8 cellular contexts compared by ENCODE assay signal in the genomic region with DNA sequence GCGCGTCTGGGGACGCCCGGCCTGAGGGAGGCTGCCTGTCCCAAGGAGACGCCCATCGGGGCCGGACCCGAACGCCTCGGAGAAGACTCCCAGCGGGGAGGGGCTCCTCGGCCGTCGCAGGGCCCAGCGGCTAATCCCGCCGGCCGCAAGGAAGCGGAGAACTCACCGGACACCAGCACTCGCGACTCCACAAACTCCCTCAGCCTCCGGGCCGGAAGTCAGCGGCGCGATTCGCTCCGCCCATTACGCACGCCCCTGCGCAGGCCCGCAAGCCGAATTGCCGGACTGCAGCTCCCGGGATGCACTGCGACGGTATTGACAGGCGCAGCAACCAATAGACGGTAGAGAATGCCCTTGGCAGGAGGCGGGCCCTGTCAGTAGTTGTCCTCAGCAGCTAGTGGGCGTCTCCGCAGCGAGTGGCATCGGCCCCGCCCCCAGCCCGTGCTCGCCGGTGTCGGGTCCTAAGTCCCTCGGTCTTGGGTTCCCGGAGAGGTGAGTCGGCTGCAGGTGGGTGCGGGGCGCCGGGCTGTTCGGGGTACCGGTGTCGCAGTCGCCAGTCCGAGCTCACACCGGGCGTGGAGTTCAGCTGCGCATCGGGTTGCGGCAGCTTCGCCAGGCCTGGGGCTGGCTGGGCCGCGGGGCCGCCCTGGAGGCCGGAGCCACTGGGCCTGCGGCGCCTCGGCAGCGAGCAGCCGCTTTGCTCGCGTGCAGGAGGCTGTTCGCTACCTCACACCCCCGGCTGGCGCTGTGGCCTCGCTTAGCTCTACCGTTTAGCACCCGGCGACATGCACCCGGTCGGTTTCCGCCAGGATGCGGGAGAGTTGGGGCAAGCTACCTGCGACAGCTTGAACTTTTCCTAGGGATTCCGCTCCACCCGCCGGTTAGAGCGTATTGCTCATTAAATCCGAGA. TPM values are rescaled to one million over a fixed set of nuclear protein-coding genes. Genes with fewer than 3 reads are reported as not detected.
DNase-seq lines count a peak whose midpoint lies in the region; ATAC-seq, FAIRE-seq and TF ChIP-seq lines count a peak whose summit lies in the region.

TSS of gene ZNF174 (plus strand) at position 437 of the 910 bp plus-strand sequence. CDS start 790 bp downstream, outside the sequence.
TSS of gene ZSCAN32 (minus strand) at position 226 of the 910 bp plus-strand sequence. CDS start 3,447 bp downstream, outside the sequence.

- WGBS in psoas muscle, 3 donors = 0% methylated on average over 75 to 95 of the region's 95 CpGs

- H3K4me3 Mint-ChIP-seq in T-helper 1 cell treated with Interleukin-12 subunit alpha and Interleukin-12 subunit beta and Interleukin-4 antibody, amounts not matched to agents 30 μg/mL and 1 μg/mL, for 36 hours = peak within 1 kb of the TSS; percentile 90

- ATAC-seq in HG02884 (IDR thresholded peaks at IDR 0.05; ENCODE audit: unreplicated experiment) (peak; percentile 97), left ventricle myocardium superior (peak; percentile 100), psoas muscle (peak; percentile 99 to 100 (median 100))

- peaks cover 12% of the 10 kb centered on the region for H3K4me1 ChIP-seq in psoas muscle

- peaks cover 71% of the 10 kb centered on the region for H3K36me3 Mint-ChIP-seq in T-helper 1 cell treated with Interleukin-12 subunit alpha and Interleukin-12 subunit beta and Interleukin-4 antibody, amounts not matched to agents 30 μg/mL and 1 μg/mL, for 36 hours (ENCODE audit: low read depth)

- H3K36me3 ChIP-seq in psoas muscle (ENCODE audit: insufficient read depth in 1 of 2, low read depth in 1 of 2) = peaks cover 17 to 54% of the 10 kb centered on the region in 2 donors

- H3K4me3 ChIP-seq in psoas muscle = peak within 1 kb of the TSS; percentile 98

- peak; percentile 15 for TF ChIP-seq CTCF in GM13977 (IDR thresholded peaks at IDR 0.05; ENCODE audit: extremely low read depth, insufficient read depth, missing control alignments)
- TF ChIP-seq CTCF in psoas muscle (IDR thresholded peaks at IDR 0.05) = no peak

- H3K27ac Mint-ChIP-seq in T-helper 1 cell treated with Interleukin-12 subunit alpha and Interleukin-12 subunit beta and Interleukin-4 antibody, amounts not matched to agents 30 μg/mL and 1 μg/mL, for 36 hours = peak within 1 kb of the TSS; percentile 84

- intact Hi-C loops in left ventricle myocardium superior (cut with micrococcal nuclease) (no loop called here), psoas muscle (cut with DNase I) (loop anchor here (1.0 to 5.0 kb wide), 4 partner anchors 56 to 100 kb away; partner anchors contain the start of genes CLUAP1 (in 1 of the 2), TIGD7 (in 1 of the 2) and ZNF75A (in 1 of the 2))

- DNase-seq in GM13977 (ENCODE audit: low spot score) (peak; percentile 100), NCI-H1694 (lab: John Stamatoyannopoulos, UW) (peak; percentile 95), amygdala (lab: John Stamatoyannopoulos, UW) (peak; percentile 90 to 99 (median 98)), left ventricle myocardium superior (peak; percentile 98), psoas muscle (peak; percentile 99), urothelium cell line (ENCODE audit: low spot score) (peak; percentile 100)

- peaks cover 54% of the 10 kb centered on the region for H3K9me3 Mint-ChIP-seq in T-helper 1 cell treated with Interleukin-12 subunit alpha and Interleukin-12 subunit beta and Interleukin-4 antibody, amounts not matched to agents 30 μg/mL and 1 μg/mL, for 36 hours

- H3K27ac ChIP-seq in psoas muscle = peak within 1 kb of the TSS; percentile 90

- no peaks in the 10 kb centered on the region for H3K27me3 Mint-ChIP-seq in T-helper 1 cell treated with Interleukin-12 subunit alpha and Interleukin-12 subunit beta and Interleukin-4 antibody, amounts not matched to agents 30 μg/mL and 1 μg/mL, for 36 hours (ENCODE audit: low read depth)

- H3K27me3 ChIP-seq in psoas muscle (ENCODE audit: insufficient read depth in 3 of 3, low read length in 2 of 3) = no peaks in the 10 kb centered on the region

- H3K4me1 Mint-ChIP-seq in T-helper 1 cell treated with Interleukin-12 subunit alpha and Interleukin-12 subunit beta and Interleukin-4 antibody, amounts not matched to agents 30 μg/mL and 1 μg/mL, for 36 hours (ENCODE audit: low read depth) = peaks cover 23% of the 10 kb centered on the region

- peaks cover 45% of the 10 kb centered on the region for H3K9me3 ChIP-seq in psoas muscle

- in situ Hi-C loops in GM13977 (cut with MboI; ENCODE audit: low pct_unique_long_range_greater_than_20kb, low sequenced_read_pairs, unreplicated experiment) = no loop called here

- peak; percentile 97 for FAIRE-seq in urothelium cell line (lab: Jason Lieb, UNC)

RNA-seq across cellular contexts. Expression of gene ZNF174, which starts in this region (rescaled TPM):
- total RNA-seq in left ventricle myocardium superior = 9.9 TPM
- total RNA-seq in psoas muscle = 1 to 10 TPM; 6.2 to 8.4 (median 7.6) TPM
- polyA plus RNA-seq in psoas muscle = 10 to 100 TPM in 1 of 3 donors, 1 to 10 TPM in 2; 6.1 to 23.3 (median 6.5) TPM

RNA-seq across cellular contexts. Expression of gene ZSCAN32, which starts in this region (rescaled TPM):
- total RNA-seq in left ventricle myocardium superior = 5.5 TPM
- total RNA-seq in psoas muscle = 1 to 10 TPM; 4.7 to 9.5 (median 6.2) TPM
- polyA plus RNA-seq in psoas muscle = 1 to 10 TPM; 4.6 to 9.8 (median 5.6) TPM

Comparison
In these comparisons a context has a peak if more than half of its experiments do, and no peak if none do; other contexts are left out.
1. Peak in every context shown above with its lines: DNase-seq, ATAC-seq, H3K4me3 ChIP-seq and H3K27ac ChIP-seq.